8 cellular contexts compared by ENCODE assay signal in genomic region chr2:192043216-192043870, GRCh38.
"Had no signal": no experiment of that assay in that cellular context is flagged by ENCODE, and none has a peak within 500 bp of the region (broad histone marks: within the 10 kb centered on the region; RNA-seq: fewer than 3 reads in every experiment).

No MANE protein-coding gene starts in this region.

- H3K4me3 ChIP-seq: GM23248, HAP-1 had no signal

- H3K9ac ChIP-seq: GM23248 had no signal

- H2AFZ ChIP-seq: GM23248 had no signal

- H3K9me3 ChIP-seq: HAP-1 had no signal

- H3K4me1 ChIP-seq: HAP-1 had no signal

- H3K27ac ChIP-seq: GM23248, HL-60 had no signal

- FAIRE-seq: HepG2 had no signal

- H3K36me3 ChIP-seq: HAP-1 had no signal

- ATAC-seq: HCT116, HepG2 had no signal

- DNase-seq: GM23248, GOT3, H7, KBM-7 had no signal
